In the genomic region with DNA sequence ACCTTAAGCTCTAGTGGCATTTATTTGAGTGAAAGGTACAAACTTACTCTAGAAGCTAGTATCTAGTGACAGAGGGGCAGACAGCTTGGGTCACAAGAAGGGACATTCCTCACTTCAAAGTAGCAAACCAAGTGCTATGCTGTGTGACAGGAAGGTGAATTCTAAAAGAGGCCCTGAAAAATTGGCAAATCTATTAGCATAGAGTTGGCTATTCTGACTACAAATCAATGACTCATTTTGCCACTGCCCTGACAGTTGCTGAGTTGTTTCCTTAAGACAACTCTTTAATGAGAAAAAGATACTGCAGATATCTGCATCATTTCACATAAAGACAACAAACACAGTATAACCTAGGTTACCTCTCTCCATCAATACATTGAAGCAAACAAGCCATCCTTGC, we compare ENCODE assay signal across 22 cellular contexts.
DNase-seq lines count a peak whose midpoint lies in the region; ATAC-seq, FAIRE-seq and TF ChIP-seq lines count a peak whose summit lies in the region.
"Had no signal": no experiment of that assay in that cellular context is flagged by ENCODE, and none has a peak within 500 bp of the region (broad histone marks: within the 10 kb centered on the region; RNA-seq: fewer than 3 reads in every experiment).

No MANE protein-coding gene starts in this region.

- DNase-seq in GM04504 (ENCODE audit: low read depth) = peak; percentile 11
- DNase-seq in HT1080 (ENCODE audit: low read depth) = peak; percentile 8
- peak; percentile 15 for DNase-seq in bronchial epithelial cell (ENCODE audit: low read depth)
- peak; percentile 27 for DNase-seq in kidney tubule cell (ENCODE audit: low spot score)
- no peak for DNase-seq in vagina (ENCODE audit: extremely low spot score in 2 of 2)
- no peak for DNase-seq in D721Med (ENCODE audit: insufficient read length, low spot score)
- DNase-seq: DMS79 treated with DMSO at 0.1 percent for 48 hours; GOT3; HCEC 1CT; Karpas-422; NCI-H1694; NCI-H2081; NCI-H2171; NCI-H345; NCI-H524; NCI-H774; NK-92 treated with Interleukin-12 subunit alpha and Interleukin-12 subunit beta, amount 100 ng/mL, for 24 hours; Peyer's patch; SJCRH30 had no signal

- TF ChIP-seq CTCF in bronchial epithelial cell (IDR thresholded peaks at IDR 0.05; ENCODE audit: insufficient read depth, low read length, severe bottlenecking) (no peak), vagina (IDR thresholded peaks at IDR 0.05) (no peak), D721Med (IDR thresholded peaks at IDR 0.05; ENCODE audit: insufficient read depth, missing control alignments) (no peak)

- no peaks in the 10 kb centered on the region for H3K4me1 ChIP-seq in vagina
- H3K4me1 ChIP-seq: A549, Peyer's patch, SJCRH30 had no signal

- FAIRE-seq in bronchial epithelial cell (lab: Jason Lieb, UNC) (no peak), D721Med (lab: Jason Lieb, UNC) (no peak)
- FAIRE-seq: A549, GM12891 had no signal

- ATAC-seq in GM19455 (IDR thresholded peaks at IDR 0.05; ENCODE audit: unreplicated experiment) = no peak
- ATAC-seq: A549 had no signal

- no peak for TF ChIP-seq POLR2A in vagina (IDR thresholded peaks at IDR 0.05)

- no peaks in the 10 kb centered on the region for H3K36me3 ChIP-seq in bronchial epithelial cell (ENCODE audit: control insufficient read depth, insufficient read depth, low read length)
- H3K36me3 ChIP-seq in vagina = no peaks in the 10 kb centered on the region
- H3K36me3 ChIP-seq: Peyer's patch, SJCRH30 had no signal

- H3K27me3 ChIP-seq in bronchial epithelial cell (ENCODE audit: control insufficient read depth, insufficient read depth, low read length) (no peaks in the 10 kb centered on the region), vagina (no peaks in the 10 kb centered on the region)
- H3K27me3 ChIP-seq: Peyer's patch, SJCRH30 had no signal

- H3K4me3 ChIP-seq in bronchial epithelial cell (ENCODE audit: low read depth, low read length) = no peak overlapping the region
- H3K4me3 ChIP-seq in vagina = no peak overlapping the region
- H3K4me3 ChIP-seq: A549, Peyer's patch, SJCRH30 had no signal

- no peaks in the 10 kb centered on the region for H3K9me3 ChIP-seq in vagina
- H3K9me3 ChIP-seq: A549, Peyer's patch, SJCRH30 had no signal

- H3K27ac ChIP-seq in vagina = no peak overlapping the region
- H3K27ac ChIP-seq: A549, Peyer's patch, SJCRH30 had no signal

- intact Hi-C loops in vagina (cut with DNase I) = no loop called here

Comparison
In these comparisons a context has a peak if more than half of its experiments do, and no peak if none do; other contexts are left out.
1. DNase-seq: peak in GM04504 (single experiment), HT1080 (single experiment), bronchial epithelial cell (single experiment) and kidney tubule cell (single experiment); none in vagina (0 of 2) and D721Med (single experiment).